Comparison of ENCODE assay signal across 8 cellular contexts in genomic region chr20:8043687-8044278, GRCh38. TPM values are rescaled to one million over a fixed set of nuclear protein-coding genes. Genes with fewer than 3 reads are reported as not detected.
DNase-seq lines count a peak whose midpoint lies in the region; ATAC-seq, FAIRE-seq and TF ChIP-seq lines count a peak whose summit lies in the region.

No MANE protein-coding gene starts in this region.

- no peaks in the 10 kb centered on the region for H3K9me3 Mint-ChIP-seq in activated naive CD8-positive, alpha-beta T cell treated with anti-CD3 and anti-CD28 coated beads, Interleukin-2, amount 50 U/mL, for 24 hours
- no peaks in the 10 kb centered on the region for H3K9me3 Mint-ChIP-seq in activated naive CD8-positive, alpha-beta T cell treated with anti-CD3 and anti-CD28 coated beads for 36 hours
- H3K9me3 Mint-ChIP-seq in chondrocyte (ENCODE audit: low read depth), result no peaks in the 10 kb centered on the region

- no peaks in the 10 kb centered on the region; the same call in 1 of the 2 replicates for H3F3A ChIP-seq in OCI-LY1 (ENCODE audit: insufficient read depth, low read length)

- H3K27me3 Mint-ChIP-seq in activated naive CD8-positive, alpha-beta T cell treated with anti-CD3 and anti-CD28 coated beads, Interleukin-2, amount 50 U/mL, for 24 hours, result peaks cover 4% of the 10 kb centered on the region
- H3K27me3 Mint-ChIP-seq in activated naive CD8-positive, alpha-beta T cell treated with anti-CD3 and anti-CD28 coated beads for 36 hours, result peaks cover 11% of the 10 kb centered on the region
- H3K27me3 Mint-ChIP-seq in chondrocyte (ENCODE audit: low read depth), result peaks cover 39% of the 10 kb centered on the region

- H3K4me1 Mint-ChIP-seq in activated naive CD8-positive, alpha-beta T cell treated with anti-CD3 and anti-CD28 coated beads, Interleukin-2, amount 50 U/mL, for 24 hours, result no peaks in the 10 kb centered on the region
- H3K4me1 Mint-ChIP-seq in activated naive CD8-positive, alpha-beta T cell treated with anti-CD3 and anti-CD28 coated beads for 36 hours, result peaks cover 1% of the 10 kb centered on the region
- H3K4me1 Mint-ChIP-seq in chondrocyte (ENCODE audit: low read depth), result no peaks in the 10 kb centered on the region

- H3K36me3 Mint-ChIP-seq in activated naive CD8-positive, alpha-beta T cell treated with anti-CD3 and anti-CD28 coated beads, Interleukin-2, amount 50 U/mL, for 24 hours (ENCODE audit: low read depth), result no peaks in the 10 kb centered on the region
- H3K36me3 Mint-ChIP-seq in activated naive CD8-positive, alpha-beta T cell treated with anti-CD3 and anti-CD28 coated beads for 36 hours, result no peaks in the 10 kb centered on the region
- H3K36me3 Mint-ChIP-seq in chondrocyte (ENCODE audit: low read depth), result no peaks in the 10 kb centered on the region

- peak; percentile 78 for ATAC-seq in activated naive CD8-positive, alpha-beta T cell treated with anti-CD3 and anti-CD28 coated beads, Interleukin-2, amount 50 U/mL, for 24 hours
- peak; percentile 85 for ATAC-seq in GM21825 (IDR thresholded peaks at IDR 0.05; ENCODE audit: unreplicated experiment)
- ATAC-seq in left lung, result peak; percentile 86

- H3K9ac ChIP-seq in OCI-LY1 (ENCODE audit: low read length), result no peak overlapping the region

- no peak overlapping the region for H3K4me3 ChIP-seq in Jurkat, Clone E6-1 (ENCODE audit: low read length)
- H3K4me3 ChIP-seq in OCI-LY1 (ENCODE audit: low read depth, low read length, poor library complexity, severe bottlenecking), result no peak overlapping the region
- H3K4me3 ChIP-seq in left lung, result no peak overlapping the region

- H3K79me2 ChIP-seq in OCI-LY1 (ENCODE audit: insufficient read depth, low read length), result no peaks in the 10 kb centered on the region

- H2AFZ ChIP-seq in OCI-LY1 (ENCODE audit: low read length), result peak overlapping the region; percentile 82; the same call in 1 of the 2 replicates

- H3K9me2 ChIP-seq in OCI-LY1 (ENCODE audit: low read depth, low read length), result no peaks in the 10 kb centered on the region

- H3K4me1 ChIP-seq in OCI-LY1 (ENCODE audit: insufficient read depth, low read length, severe bottlenecking) (peaks cover 7% of the 10 kb centered on the region), left lung (peaks cover 0 to 2% of the 10 kb centered on the region in 2 donors)

- H3K27ac ChIP-seq in OCI-LY1 (ENCODE audit: low read depth, low read length, poor library complexity, severe bottlenecking) (no peak overlapping the region), left lung (no peak overlapping the region)

- no peak overlapping the region for H3K27ac Mint-ChIP-seq in activated naive CD8-positive, alpha-beta T cell treated with anti-CD3 and anti-CD28 coated beads, Interleukin-2, amount 50 U/mL, for 24 hours
- no peak overlapping the region for H3K27ac Mint-ChIP-seq in activated naive CD8-positive, alpha-beta T cell treated with anti-CD3 and anti-CD28 coated beads for 36 hours
- H3K27ac Mint-ChIP-seq in chondrocyte (ENCODE audit: unreplicated experiment), result no peak overlapping the region

- H3K36me3 ChIP-seq in OCI-LY1 (ENCODE audit: insufficient read depth, low read length), result no peaks in the 10 kb centered on the region
- no peaks in the 10 kb centered on the region for H3K36me3 ChIP-seq in left lung

- TF ChIP-seq CTCF in OCI-LY1 (IDR thresholded peaks at IDR 0.05; ENCODE audit: low read length) (peak; percentile 66), chondrocyte (IDR thresholded peaks at IDR 0.05) (peak; percentile 93), left lung (IDR thresholded peaks at IDR 0.05) (peak; percentile 64 to 73)

- H3K27me3 ChIP-seq in OCI-LY1 (ENCODE audit: insufficient read depth, low read length) (no peaks in the 10 kb centered on the region), left lung (no peaks in the 10 kb centered on the region)

- FAIRE-seq in urothelium cell line (lab: Jason Lieb, UNC), result no peak

- no peak overlapping the region for H3K4me3 Mint-ChIP-seq in activated naive CD8-positive, alpha-beta T cell treated with anti-CD3 and anti-CD28 coated beads, Interleukin-2, amount 50 U/mL, for 24 hours
- no peak overlapping the region for H3K4me3 Mint-ChIP-seq in activated naive CD8-positive, alpha-beta T cell treated with anti-CD3 and anti-CD28 coated beads for 36 hours
- no peak overlapping the region for H3K4me3 Mint-ChIP-seq in chondrocyte (ENCODE audit: unreplicated experiment)

- H3K9me3 ChIP-seq in OCI-LY1 (ENCODE audit: low read length) (no peaks in the 10 kb centered on the region), left lung (no peaks in the 10 kb centered on the region)

- no peak for DNase-seq in activated naive CD8-positive, alpha-beta T cell treated with anti-CD3 and anti-CD28 coated beads, Interleukin-2, amount 50 U/mL, for 24 hours
- DNase-seq in activated naive CD8-positive, alpha-beta T cell treated with anti-CD3 and anti-CD28 coated beads for 36 hours, result no peak
- peak; percentile 56 for DNase-seq in Jurkat, Clone E6-1 (ENCODE audit: low read depth, low spot score)
- DNase-seq in chondrocyte (ENCODE audit: low spot score) (no peak), left lung (no peak), urothelium cell line (ENCODE audit: low spot score) (peak; percentile 54)

- no peaks in the 10 kb centered on the region for H4K20me1 ChIP-seq in OCI-LY1 (ENCODE audit: insufficient read depth, low read length)

- intact Hi-C loops in left lung (cut with DNase I), result loop anchor here in 1 of 2 donors (5.0 kb wide), 1 partner anchor 679 kb away; no protein-coding TSS in a partner anchor

- H3K4me2 ChIP-seq in OCI-LY1 (ENCODE audit: low read length), result no peak overlapping the region

RNA-seq across cellular contexts. Expression of gene TMX4, which starts 24.2 kb away (rescaled TPM):
- 10 to 100 TPM; 23.6 to 26.2 TPM for total RNA-seq in activated naive CD8-positive, alpha-beta T cell treated with anti-CD3 and anti-CD28 coated beads for 36 hours
- 6.9 TPM for polyA plus RNA-seq in Jurkat, Clone E6-1 (2012; ENCODE audit: insufficient read depth, insufficient read length)
- total RNA-seq in chondrocyte (24.4 to 33.9 TPM (median 25.7 TPM) in 3 replicates), left lung (10 to 100 TPM; 29.4 to 45.2 TPM)

Comparison
In these comparisons a context has a peak if more than half of its experiments do, and no peak if none do; other contexts are left out.
1. DNase-seq: peak in Jurkat, Clone E6-1 (single experiment) and urothelium cell line (single experiment); none in activated naive CD8-positive, alpha-beta T cell treated with anti-CD3 and anti-CD28 coated beads, Interleukin-2, amount 50 U/mL, for 24 hours (single experiment), activated naive CD8-positive, alpha-beta T cell treated with anti-CD3 and anti-CD28 coated beads for 36 hours (single experiment), chondrocyte (single experiment) and left lung (0 of 2).
2. Peak in every context shown above with its lines, with median percentiles within 50 percentile points of each other: ATAC-seq and CTCF ChIP-seq.